ENCODE assay signal across 1 cellular context in the genomic region with DNA sequence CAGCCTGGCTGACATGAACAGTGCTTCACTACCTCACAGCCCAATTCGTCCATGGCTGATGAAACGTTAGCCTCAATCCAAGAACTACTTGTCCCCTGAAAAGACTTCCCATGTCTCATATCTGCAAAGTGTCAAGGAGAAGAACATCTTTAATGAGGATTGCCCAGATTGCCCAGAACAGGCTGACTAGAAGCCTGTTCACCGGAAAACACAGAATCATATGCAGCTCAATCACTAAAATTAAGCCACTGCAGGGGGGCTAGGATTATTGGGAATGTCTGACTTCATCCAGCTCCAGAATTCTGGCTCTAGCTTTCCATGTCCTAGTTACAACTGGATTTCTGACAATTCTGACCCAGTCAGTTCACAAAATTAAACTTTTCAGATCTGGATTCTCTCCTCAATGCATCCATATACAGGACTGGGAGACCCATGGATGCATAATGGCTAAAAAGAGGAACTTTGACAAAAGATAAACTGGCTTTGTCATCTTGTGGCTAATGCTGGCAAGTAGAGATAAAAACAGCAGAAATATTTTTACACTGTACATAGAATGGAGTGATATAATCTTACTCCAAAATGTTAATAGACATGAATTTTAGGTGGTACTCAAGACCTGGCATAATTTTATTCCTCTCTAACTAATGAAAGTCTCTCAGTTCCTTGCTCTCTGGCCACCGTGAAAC.
A peak's percentile ranks its signal among the peaks of the same experiment; 100 is the strongest.
TF ChIP-seq lines count a peak whose summit lies in the region.

No MANE protein-coding gene starts in this region.

TF ChIP-seq in K562, 482 proteins besides CTCF, POLR2A, EP300 and RAD21 (continued from another document and continues in another):
- TF ChIP-seq, protein P1, sequence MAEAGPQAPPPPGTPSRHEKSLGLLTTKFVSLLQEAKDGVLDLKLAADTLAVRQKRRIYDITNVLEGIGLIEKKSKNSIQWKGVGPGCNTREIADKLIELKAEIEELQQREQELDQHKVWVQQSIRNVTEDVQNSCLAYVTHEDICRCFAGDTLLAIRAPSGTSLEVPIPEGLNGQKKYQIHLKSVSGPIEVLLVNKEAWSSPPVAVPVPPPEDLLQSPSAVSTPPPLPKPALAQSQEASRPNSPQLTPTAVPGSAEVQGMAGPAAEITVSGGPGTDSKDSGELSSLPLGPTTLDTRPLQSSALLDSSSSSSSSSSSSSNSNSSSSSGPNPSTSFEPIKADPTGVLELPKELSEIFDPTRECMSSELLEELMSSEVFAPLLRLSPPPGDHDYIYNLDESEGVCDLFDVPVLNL (CRISPR knock-in tag; IDR thresholded peaks at IDR 0.05; ENCODE audit: low read depth), result no peak
- no peak for TF ChIP-seq ZBED1 (IDR thresholded peaks at IDR 0.05)
- TF ChIP-seq PHF8 (IDR thresholded peaks at IDR 0.05; ENCODE audit: borderline replicate concordance, low read length), result no peak
- TF ChIP-seq, protein P2, sequence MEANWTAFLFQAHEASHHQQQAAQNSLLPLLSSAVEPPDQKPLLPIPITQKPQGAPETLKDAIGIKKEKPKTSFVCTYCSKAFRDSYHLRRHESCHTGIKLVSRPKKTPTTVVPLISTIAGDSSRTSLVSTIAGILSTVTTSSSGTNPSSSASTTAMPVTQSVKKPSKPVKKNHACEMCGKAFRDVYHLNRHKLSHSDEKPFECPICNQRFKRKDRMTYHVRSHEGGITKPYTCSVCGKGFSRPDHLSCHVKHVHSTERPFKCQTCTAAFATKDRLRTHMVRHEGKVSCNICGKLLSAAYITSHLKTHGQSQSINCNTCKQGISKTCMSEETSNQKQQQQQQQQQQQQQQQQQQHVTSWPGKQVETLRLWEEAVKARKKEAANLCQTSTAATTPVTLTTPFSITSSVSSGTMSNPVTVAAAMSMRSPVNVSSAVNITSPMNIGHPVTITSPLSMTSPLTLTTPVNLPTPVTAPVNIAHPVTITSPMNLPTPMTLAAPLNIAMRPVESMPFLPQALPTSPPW (CRISPR knock-in tag; IDR thresholded peaks at IDR 0.05), result no peak
- no peak for TF ChIP-seq KLF16 (IDR thresholded peaks at IDR 0.05)
- TF ChIP-seq TBL1XR1 (IDR thresholded peaks at IDR 0.05; ENCODE audit: low read length in 2 of 2), result 0 out of 4 replicates have a peak, but pooled peaks of 1 of the 2 experiments have one; percentile 46
- TF ChIP-seq SMARCA5 (IDR thresholded peaks at IDR 0.05), result no peak
- TF ChIP-seq ZNF57 (CRISPR knock-in tag; IDR thresholded peaks at IDR 0.05), result no peak
- TF ChIP-seq SIN3A (IDR thresholded peaks at IDR 0.05; ENCODE audit: borderline replicate concordance in 2 of 2, control insufficient read depth in 1 of 2, low read depth in 2 of 2, low read length in 2 of 2), result no peak
- TF ChIP-seq TCF3 (CRISPR knock-in tag; IDR thresholded peaks at IDR 0.05), result peak; percentile 78
- peak; percentile 81; the same call in 1 of the 2 replicates for TF ChIP-seq SMARCC2 (IDR thresholded peaks at IDR 0.05; ENCODE audit: low read depth)
- TF ChIP-seq NCOA1 (IDR thresholded peaks at IDR 0.05; ENCODE audit: low read depth), result no peak
- TF ChIP-seq CSDE1 (IDR thresholded peaks at IDR 0.05), result no peak
- TF ChIP-seq CBFA2T3 (IDR thresholded peaks at IDR 0.05), result peak; percentile 69
- TF ChIP-seq ESRRA (IDR thresholded peaks at IDR 0.05; ENCODE audit: borderline replicate concordance, low read depth), result peak; percentile 46; the same call in 1 of the 2 replicates
- TF ChIP-seq CGGBP1 (CRISPR knock-in tag; IDR thresholded peaks at IDR 0.05), result no peak
- TF ChIP-seq, protein P3, sequence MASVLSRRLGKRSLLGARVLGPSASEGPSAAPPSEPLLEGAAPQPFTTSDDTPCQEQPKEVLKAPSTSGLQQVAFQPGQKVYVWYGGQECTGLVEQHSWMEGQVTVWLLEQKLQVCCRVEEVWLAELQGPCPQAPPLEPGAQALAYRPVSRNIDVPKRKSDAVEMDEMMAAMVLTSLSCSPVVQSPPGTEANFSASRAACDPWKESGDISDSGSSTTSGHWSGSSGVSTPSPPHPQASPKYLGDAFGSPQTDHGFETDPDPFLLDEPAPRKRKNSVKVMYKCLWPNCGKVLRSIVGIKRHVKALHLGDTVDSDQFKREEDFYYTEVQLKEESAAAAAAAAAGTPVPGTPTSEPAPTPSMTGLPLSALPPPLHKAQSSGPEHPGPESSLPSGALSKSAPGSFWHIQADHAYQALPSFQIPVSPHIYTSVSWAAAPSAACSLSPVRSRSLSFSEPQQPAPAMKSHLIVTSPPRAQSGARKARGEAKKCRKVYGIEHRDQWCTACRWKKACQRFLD (CRISPR knock-in tag; IDR thresholded peaks at IDR 0.05), result no peak
- peak; percentile 89 for TF ChIP-seq SMARCA4 (IDR thresholded peaks at IDR 0.05)
- no peak for TF ChIP-seq MTA1 (IDR thresholded peaks at IDR 0.05; ENCODE audit: borderline replicate concordance)
- TF ChIP-seq, protein P4, sequence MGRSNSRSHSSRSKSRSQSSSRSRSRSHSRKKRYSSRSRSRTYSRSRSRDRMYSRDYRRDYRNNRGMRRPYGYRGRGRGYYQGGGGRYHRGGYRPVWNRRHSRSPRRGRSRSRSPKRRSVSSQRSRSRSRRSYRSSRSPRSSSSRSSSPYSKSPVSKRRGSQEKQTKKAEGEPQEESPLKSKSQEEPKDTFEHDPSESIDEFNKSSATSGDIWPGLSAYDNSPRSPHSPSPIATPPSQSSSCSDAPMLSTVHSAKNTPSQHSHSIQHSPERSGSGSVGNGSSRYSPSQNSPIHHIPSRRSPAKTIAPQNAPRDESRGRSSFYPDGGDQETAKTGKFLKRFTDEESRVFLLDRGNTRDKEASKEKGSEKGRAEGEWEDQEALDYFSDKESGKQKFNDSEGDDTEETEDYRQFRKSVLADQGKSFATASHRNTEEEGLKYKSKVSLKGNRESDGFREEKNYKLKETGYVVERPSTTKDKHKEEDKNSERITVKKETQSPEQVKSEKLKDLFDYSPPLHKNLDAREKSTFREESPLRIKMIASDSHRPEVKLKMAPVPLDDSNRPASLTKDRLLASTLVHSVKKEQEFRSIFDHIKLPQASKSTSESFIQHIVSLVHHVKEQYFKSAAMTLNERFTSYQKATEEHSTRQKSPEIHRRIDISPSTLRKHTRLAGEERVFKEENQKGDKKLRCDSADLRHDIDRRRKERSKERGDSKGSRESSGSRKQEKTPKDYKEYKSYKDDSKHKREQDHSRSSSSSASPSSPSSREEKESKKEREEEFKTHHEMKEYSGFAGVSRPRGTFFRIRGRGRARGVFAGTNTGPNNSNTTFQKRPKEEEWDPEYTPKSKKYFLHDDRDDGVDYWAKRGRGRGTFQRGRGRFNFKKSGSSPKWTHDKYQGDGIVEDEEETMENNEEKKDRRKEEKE (IDR thresholded peaks at IDR 0.05; ENCODE audit: borderline replicate concordance in 1 of 2, control insufficient read depth in 1 of 2, low read depth in 2 of 2, low read length in 1 of 2), result no peak
- TF ChIP-seq CEBPZ (IDR thresholded peaks at IDR 0.05; ENCODE audit: borderline replicate concordance, low read depth, low read length), result no peak
- no peak for TF ChIP-seq ILF3 (IDR thresholded peaks at IDR 0.05; ENCODE audit: borderline replicate concordance)
- no peak for TF ChIP-seq ZNF583 (CRISPR knock-in tag; IDR thresholded peaks at IDR 0.05)
- TF ChIP-seq RNF2 (IDR thresholded peaks at IDR 0.05), result peak; percentile 21; the same call in 1 of the 2 replicates
- no peak for TF ChIP-seq NFXL1 (CRISPR knock-in tag; IDR thresholded peaks at IDR 0.05)
- TF ChIP-seq DPF2 (IDR thresholded peaks at IDR 0.05), result peak; percentile 78
- TF ChIP-seq JUND (IDR thresholded peaks at IDR 0.05; ENCODE audit: borderline replicate concordance, low read depth, low read length), result peak; percentile 51
- no peak; the same call in 2 of the 3 replicates for TF ChIP-seq JUND (tag; IDR thresholded peaks at IDR 0.05; ENCODE audit: borderline replicate concordance, low read depth, low read length)
- peak; percentile 56 for TF ChIP-seq MTA2 (IDR thresholded peaks at IDR 0.05; ENCODE audit: low read depth)
- peak; percentile 46; the same call in 1 of the 2 replicates for TF ChIP-seq STAT5A (IDR thresholded peaks at IDR 0.05; ENCODE audit: borderline replicate concordance, low read length)
- TF ChIP-seq PHF20 (IDR thresholded peaks at IDR 0.05; ENCODE audit: partially characterized antibody), result no peak
- TF ChIP-seq ZBTB17 (CRISPR knock-in tag; IDR thresholded peaks at IDR 0.05), result no peak
- no peak for TF ChIP-seq BRF1 (IDR thresholded peaks at IDR 0.05; ENCODE audit: borderline replicate concordance, extremely low read depth, insufficient read length)
- peak; percentile 41; the same call in 1 of the 2 replicates for TF ChIP-seq MAFF (IDR thresholded peaks at IDR 0.05; ENCODE audit: low read length)
- TF ChIP-seq ZNF384 (IDR thresholded peaks at IDR 0.05; ENCODE audit: low read depth, low read length), result no peak
- no peak for TF ChIP-seq KLF10 (CRISPR knock-in tag; IDR thresholded peaks at IDR 0.05)
- no peak for TF ChIP-seq PRMT5 (CRISPR knock-in tag; IDR thresholded peaks at IDR 0.05)
- TF ChIP-seq TEAD1 (CRISPR knock-in tag; IDR thresholded peaks at IDR 0.05), result peak in 1 of 2 experiments; percentile 66; a peak in 1 of 4 replicates
- TF ChIP-seq SMAD3 (CRISPR knock-in tag; conservative IDR thresholded peaks at IDR 0.05), result peak; percentile 85; the same call in 1 of the 2 replicates
- no peak for TF ChIP-seq CCNT2 (IDR thresholded peaks at IDR 0.05; ENCODE audit: borderline replicate concordance, extremely low read depth, insufficient read length, low read depth, low read length)
- TF ChIP-seq FOXJ2 (tag; IDR thresholded peaks at IDR 0.05), result no peak
- TF ChIP-seq ZNF134 (CRISPR knock-in tag; conservative IDR thresholded peaks at IDR 0.05), result no peak
- no peak for TF ChIP-seq FOXJ3 (CRISPR knock-in tag; IDR thresholded peaks at IDR 0.05)
- TF ChIP-seq, protein P5, sequence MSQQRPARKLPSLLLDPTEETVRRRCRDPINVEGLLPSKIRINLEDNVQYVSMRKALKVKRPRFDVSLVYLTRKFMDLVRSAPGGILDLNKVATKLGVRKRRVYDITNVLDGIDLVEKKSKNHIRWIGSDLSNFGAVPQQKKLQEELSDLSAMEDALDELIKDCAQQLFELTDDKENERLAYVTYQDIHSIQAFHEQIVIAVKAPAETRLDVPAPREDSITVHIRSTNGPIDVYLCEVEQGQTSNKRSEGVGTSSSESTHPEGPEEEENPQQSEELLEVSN (IDR thresholded peaks at IDR 0.05; ENCODE audit: borderline replicate concordance in 1 of 2, extremely low read depth in 1 of 2, insufficient read depth in 1 of 2, insufficient read length in 1 of 2, low read depth in 1 of 2, low read length in 1 of 2, poor library complexity in 1 of 2, severe bottlenecking in 1 of 2), result no peak
- TF ChIP-seq ZNF586 (CRISPR knock-in tag; conservative IDR thresholded peaks at IDR 0.05), result no peak
- peak; percentile 54 for TF ChIP-seq MEIS2 (IDR thresholded peaks at IDR 0.05; ENCODE audit: partially characterized antibody)
- no peak for TF ChIP-seq ZNF239 (CRISPR knock-in tag; IDR thresholded peaks at IDR 0.05)
- peak; percentile 19 for TF ChIP-seq NEUROD1 (IDR thresholded peaks at IDR 0.05; ENCODE audit: borderline replicate concordance, low read depth, low read length, partially characterized antibody)
- TF ChIP-seq STAG1 (CRISPR knock-in tag; IDR thresholded peaks at IDR 0.05; ENCODE audit: borderline replicate concordance), result no peak
- TF ChIP-seq, protein P6, sequence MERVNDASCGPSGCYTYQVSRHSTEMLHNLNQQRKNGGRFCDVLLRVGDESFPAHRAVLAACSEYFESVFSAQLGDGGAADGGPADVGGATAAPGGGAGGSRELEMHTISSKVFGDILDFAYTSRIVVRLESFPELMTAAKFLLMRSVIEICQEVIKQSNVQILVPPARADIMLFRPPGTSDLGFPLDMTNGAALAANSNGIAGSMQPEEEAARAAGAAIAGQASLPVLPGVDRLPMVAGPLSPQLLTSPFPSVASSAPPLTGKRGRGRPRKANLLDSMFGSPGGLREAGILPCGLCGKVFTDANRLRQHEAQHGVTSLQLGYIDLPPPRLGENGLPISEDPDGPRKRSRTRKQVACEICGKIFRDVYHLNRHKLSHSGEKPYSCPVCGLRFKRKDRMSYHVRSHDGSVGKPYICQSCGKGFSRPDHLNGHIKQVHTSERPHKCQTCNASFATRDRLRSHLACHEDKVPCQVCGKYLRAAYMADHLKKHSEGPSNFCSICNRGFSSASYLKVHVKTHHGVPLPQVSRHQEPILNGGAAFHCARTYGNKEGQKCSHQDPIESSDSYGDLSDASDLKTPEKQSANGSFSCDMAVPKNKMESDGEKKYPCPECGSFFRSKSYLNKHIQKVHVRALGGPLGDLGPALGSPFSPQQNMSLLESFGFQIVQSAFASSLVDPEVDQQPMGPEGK (CRISPR knock-in tag; IDR thresholded peaks at IDR 0.05; ENCODE audit: borderline replicate concordance), result no peak
- TF ChIP-seq XRCC4 (IDR thresholded peaks at IDR 0.05; ENCODE audit: extremely low read depth, insufficient read depth, insufficient read length), result no peak
- no peak for TF ChIP-seq ZNF253 (CRISPR knock-in tag; conservative IDR thresholded peaks at IDR 0.05)
- TF ChIP-seq PPARD (CRISPR knock-in tag; IDR thresholded peaks at IDR 0.05), result no peak
- TF ChIP-seq ATF1 (CRISPR knock-in tag; IDR thresholded peaks at IDR 0.05), result no peak
- no peak for TF ChIP-seq ATF1 (tag; IDR thresholded peaks at IDR 0.05)
- TF ChIP-seq RCOR1 (IDR thresholded peaks at IDR 0.05; ENCODE audit: borderline replicate concordance in 1 of 2, low read depth in 2 of 2, low read length in 2 of 2), result peak in 1 of 2 experiments; percentile 49; a peak in 2 of 4 replicates
